In the genomic region with DNA sequence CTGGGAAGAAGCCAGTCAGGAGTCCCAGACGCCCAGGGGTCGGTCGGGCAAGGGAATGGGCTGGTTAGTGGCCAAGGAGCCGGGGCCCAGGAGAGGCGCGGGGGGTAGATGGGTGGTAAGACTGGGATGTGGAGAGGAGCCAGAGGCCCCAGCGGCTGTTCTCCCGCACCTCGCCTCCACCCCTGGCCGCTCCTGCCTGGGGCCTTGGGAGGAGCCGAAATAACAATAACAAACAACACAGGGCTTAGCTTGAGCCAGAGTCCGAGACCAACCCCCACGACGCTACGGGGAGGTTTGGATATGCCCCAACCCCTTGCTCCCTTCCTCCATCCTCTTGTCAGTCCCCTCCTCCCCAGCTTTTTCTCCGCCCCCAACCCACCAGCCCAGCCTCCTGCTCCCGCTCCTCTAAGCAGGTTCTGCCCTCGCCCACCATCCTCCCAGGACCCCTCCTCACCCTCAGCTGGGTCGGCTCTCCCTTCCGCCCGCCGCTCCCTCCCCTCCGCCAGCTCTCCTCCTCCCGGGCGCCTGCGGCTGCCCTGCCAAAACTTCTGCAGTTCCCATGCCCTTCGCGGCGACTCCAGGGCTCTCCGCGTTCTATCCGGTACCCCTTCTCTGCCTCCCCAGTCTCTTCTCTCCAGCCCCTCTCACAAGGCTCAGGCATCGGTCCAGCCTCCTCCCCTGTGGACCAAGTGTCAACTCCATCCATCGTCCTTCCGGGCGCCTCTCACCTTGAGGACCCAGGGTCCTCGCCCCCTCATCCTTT, we compare ENCODE assay signal across 11 cellular contexts. TPM values are rescaled to one million over a fixed set of nuclear protein-coding genes. Genes with fewer than 3 reads are reported as not detected.
A peak's percentile ranks its signal among the peaks of the same experiment; 100 is the strongest.
DNase-seq lines count a peak whose midpoint lies in the region; ATAC-seq and TF ChIP-seq lines count a peak whose summit lies in the region.
"Had no signal": no experiment of that assay in that cellular context is flagged by ENCODE, and none has a peak within 500 bp of the region (broad histone marks: within the 10 kb centered on the region; RNA-seq: fewer than 3 reads in every experiment).

No MANE protein-coding gene starts in this region.

- no peak for TF ChIP-seq CTCF in CD14-positive monocyte (IDR thresholded peaks at IDR 0.05)

- H4K5ac ChIP-seq in mesendoderm (ENCODE audit: low read length) = no peak overlapping the region

- H3K79me2 ChIP-seq in mesendoderm (ENCODE audit: control insufficient read depth, insufficient read depth, low read length) = no peaks in the 10 kb centered on the region

- H2BK5ac ChIP-seq in mesendoderm (ENCODE audit: low read length) = no peak overlapping the region

- no peaks in the 10 kb centered on the region for H3K9me3 Mint-ChIP-seq in central memory CD8-positive, alpha-beta T cell
- H3K9me3 Mint-ChIP-seq in CD14-positive monocyte = peaks cover 4 to 33% (median 17%) of the 10 kb centered on the region in 7 donors

- H2AK5ac ChIP-seq in mesendoderm (ENCODE audit: low read length) = no peak overlapping the region

- peak overlapping the region; percentile 29 for H3K4me3 ChIP-seq in mesendoderm (ENCODE audit: low read length)

- no peak overlapping the region for H2BK15ac ChIP-seq in mesendoderm (replicated peaks; ENCODE audit: low read depth)

- peaks cover 9% of the 10 kb centered on the region for H3K36me3 Mint-ChIP-seq in central memory CD8-positive, alpha-beta T cell (ENCODE audit: insufficient read depth)
- peaks cover 29 to 46% of the 10 kb centered on the region in 2 donors for H3K36me3 Mint-ChIP-seq in CD14-positive monocyte

- H4K8ac ChIP-seq in mesendoderm (ENCODE audit: low read depth, low read length) = no peak overlapping the region

- H3K4me1 Mint-ChIP-seq in central memory CD8-positive, alpha-beta T cell = peaks cover 51% of the 10 kb centered on the region
- peaks cover 20% of the 10 kb centered on the region for H3K4me1 Mint-ChIP-seq in CD14-positive monocyte

- H3K27me3 ChIP-seq in mesendoderm (ENCODE audit: insufficient read depth, low read length, poor library complexity) = peaks cover 63% of the 10 kb centered on the region

- H3K27ac ChIP-seq in mesendoderm (ENCODE audit: low read depth, low read length) = no peak overlapping the region
- H3K27ac ChIP-seq: neutrophil had no signal

- H3K4me1 ChIP-seq in mesendoderm (ENCODE audit: control insufficient read depth, low read depth, low read length) = no peaks in the 10 kb centered on the region

- WGBS in mesendoderm (ENCODE audit: extremely low coverage, insufficient coverage, low lambda C conversion rate) = no CpG with 5 or more reads among the region's 37 CpGs

- H3K4ac ChIP-seq in mesendoderm (ENCODE audit: low read depth, low read length) = no peak overlapping the region

- no peaks in the 10 kb centered on the region for H3K36me3 ChIP-seq in mesendoderm (ENCODE audit: control insufficient read depth, insufficient read depth, low read length)

- H3K9ac ChIP-seq in mesendoderm (ENCODE audit: low read length) = peak overlapping the region; percentile 50

- peak overlapping the region; percentile 87 for H3K4me2 ChIP-seq in mesendoderm (ENCODE audit: low read length)

- H3K79me1 ChIP-seq in mesendoderm (ENCODE audit: low read length) = no peaks in the 10 kb centered on the region

- H2BK120ac ChIP-seq in mesendoderm (ENCODE audit: low read depth, low read length) = no peak overlapping the region

- no peak for ATAC-seq in central memory CD8-positive, alpha-beta T cell (replicated peaks; ENCODE audit: extremely low read depth, poor library complexity, severe bottlenecking)

- peaks cover 59% of the 10 kb centered on the region for H3K27me3 Mint-ChIP-seq in central memory CD8-positive, alpha-beta T cell
- H3K27me3 Mint-ChIP-seq in CD14-positive monocyte (ENCODE audit: low read depth in 3 of 3) = peaks cover 79 to 98% (median 92%) of the 10 kb centered on the region in 3 donors

- H3K27ac Mint-ChIP-seq in central memory CD8-positive, alpha-beta T cell (ENCODE audit: low read depth) = no peak overlapping the region
- H3K27ac Mint-ChIP-seq in CD14-positive monocyte = no peak overlapping the region

- peak; percentile 14 for DNase-seq in stimulated activated CD4-positive, alpha-beta T cell treated with anti-CD3 and anti-CD28 coated beads, Interleukin-15, amount 100 ng/mL, for 24 hours
- no peak for DNase-seq in stimulated activated CD4-positive, alpha-beta T cell treated with anti-CD3 and anti-CD28 coated beads, Interleukin-2, amount 100 ng/mL, for 48 hours
- no peak for DNase-seq in central memory CD8-positive, alpha-beta T cell (ENCODE audit: low spot score in 2 of 2)
- DNase-seq in mesendoderm = peak; percentile 50
- DNase-seq in RKO (ENCODE audit: low spot score) = no peak
- DNase-seq in NCI-H1436 treated with DMSO at 0.1 percent for 48 hours (lab: John Stamatoyannopoulos, UW) = no peak
- no peak for DNase-seq in CD14-positive monocyte (ENCODE audit: low spot score)
- no peak for DNase-seq in activated gamma-delta T cell treated with Interleukin-2 at 50 U/mL for 16 hours
- DNase-seq: DND-41, Kasumi-1 had no signal

- H3K18ac ChIP-seq in mesendoderm (ENCODE audit: low read length) = no peak overlapping the region

- H3K23ac ChIP-seq in mesendoderm (ENCODE audit: low read length) = no peak overlapping the region

- peak overlapping the region; percentile 60 for H3K4me3 Mint-ChIP-seq in central memory CD8-positive, alpha-beta T cell
- H3K4me3 Mint-ChIP-seq in CD14-positive monocyte = peak overlapping the region in 1 of 2 donors; percentile 83

- H3K56ac ChIP-seq in mesendoderm (ENCODE audit: low read length) = peak overlapping the region; percentile 74

- intact Hi-C loops in CD14-positive monocyte (cut with micrococcal nuclease) = no loop called here

RNA-seq across cellular contexts. Expression of a gene that starts 1.1 kb away (rescaled TPM):
- polyA plus RNA-seq in mesendoderm (2013, experiment 1 of 2) = 0.13 TPM
- polyA plus RNA-seq in mesendoderm (2013, experiment 2 of 2) = 0.13 TPM
- polyA plus RNA-seq in CD14-positive monocyte = not detected

RNA-seq across cellular contexts. Expression of a gene that starts 7.5 kb away (rescaled TPM):
- polyA plus RNA-seq in mesendoderm (2013, experiment 1 of 2) = 35.2 TPM
- 33.4 TPM for polyA plus RNA-seq in mesendoderm (2013, experiment 2 of 2)
- polyA plus RNA-seq in CD14-positive monocyte = 100 to 1,000 TPM in 1 of 2 donors, 10 to 100 TPM in 1; 67.7 to 107 TPM

RNA-seq across cellular contexts. Expression of a gene that starts 13.4 kb away (rescaled TPM):
- polyA plus RNA-seq in mesendoderm (2013, experiment 1 of 2) = 69.5 TPM
- 68.9 TPM for polyA plus RNA-seq in mesendoderm (2013, experiment 2 of 2)
- 10 to 100 TPM; 45.0 to 62.4 TPM for polyA plus RNA-seq in CD14-positive monocyte

RNA-seq across cellular contexts. Expression of a gene that starts 38.4 kb away (rescaled TPM):
- not detected for polyA plus RNA-seq in mesendoderm (2013, experiment 1 of 2)
- polyA plus RNA-seq in mesendoderm (2013, experiment 2 of 2) = not detected
- polyA plus RNA-seq in CD14-positive monocyte = not detected

Comparison
In these comparisons a context has a peak if more than half of its experiments do, and no peak if none do; other contexts are left out.
1. DNase-seq: peak in stimulated activated CD4-positive, alpha-beta T cell treated with anti-CD3 and anti-CD28 coated beads, Interleukin-15, amount 100 ng/mL, for 24 hours (single experiment) and mesendoderm (single experiment); none in stimulated activated CD4-positive, alpha-beta T cell treated with anti-CD3 and anti-CD28 coated beads, Interleukin-2, amount 100 ng/mL, for 48 hours (0 of 2), central memory CD8-positive, alpha-beta T cell (0 of 2), RKO (single experiment), NCI-H1436 treated with DMSO at 0.1 percent for 48 hours (single experiment), CD14-positive monocyte (single experiment) and activated gamma-delta T cell treated with Interleukin-2 at 50 U/mL for 16 hours (single experiment).